In the genomic region with DNA sequence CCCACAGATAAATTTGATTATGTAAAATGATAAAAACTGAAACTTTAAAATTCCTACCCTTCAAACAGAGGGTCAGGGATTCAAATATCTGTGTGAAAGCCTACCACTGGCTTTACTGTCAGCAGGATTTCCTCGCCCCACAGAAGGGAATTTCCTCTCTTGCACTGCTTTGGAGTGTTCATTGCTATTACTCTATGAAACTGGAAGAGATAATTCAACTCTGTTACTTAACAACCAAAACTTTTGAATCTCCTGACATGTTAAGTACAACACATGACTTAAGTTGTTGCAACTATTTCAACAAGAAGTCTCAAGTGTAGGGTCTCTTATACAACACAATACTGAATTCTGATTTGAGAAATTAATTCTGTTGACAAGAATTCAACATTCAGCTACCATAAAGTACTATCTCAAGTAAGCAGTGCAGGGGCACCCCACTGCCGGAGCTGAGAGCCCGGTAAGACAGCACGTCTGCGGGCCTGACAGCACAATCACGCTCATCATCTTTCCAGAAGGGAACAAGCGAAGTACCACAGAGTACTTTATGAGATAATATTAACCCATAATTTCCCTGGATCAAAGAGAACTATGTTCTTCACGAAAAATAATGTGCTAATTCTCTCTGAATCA, we compare ENCODE assay signal across 16 cellular contexts. TPM values are rescaled to one million over a fixed set of nuclear protein-coding genes. Genes with fewer than 3 reads are reported as not detected.
DNase-seq lines count a peak whose midpoint lies in the region; ATAC-seq and TF ChIP-seq lines count a peak whose summit lies in the region.
"Had no signal": no experiment of that assay in that cellular context is flagged by ENCODE, and none has a peak within 500 bp of the region (broad histone marks: within the 10 kb centered on the region; RNA-seq: fewer than 3 reads in every experiment).

No MANE protein-coding gene starts in this region.

- peak; percentile 18 for DNase-seq in activated naive CD4-positive, alpha-beta T cell treated with anti-CD3 and anti-CD28 coated beads for 36 hours
- DNase-seq in activated naive CD4-positive, alpha-beta T cell (lab: John Stamatoyannopoulos, UW) = no peak
- DNase-seq in activated B cell treated with CpG ODN at 0.5 μM for 24 hours (no peak), fibroblast of the aortic adventitia (ENCODE audit: low read depth) (peak; percentile 49), substantia nigra (lab: John Stamatoyannopoulos, UW) (no peak), Ammon's horn (ENCODE audit: low spot score) (no peak), putamen (ENCODE audit: low spot score) (no peak), OCI-M2 (lab: John Stamatoyannopoulos, UW; ENCODE audit: unreplicated experiment) (no peak)
- DNase-seq: anterior cingulate cortex, MM.1S, NCI-H2171 had no signal

- peak overlapping the region; percentile 4 for H3K27ac ChIP-seq in substantia nigra (ENCODE audit: low read depth, low read length, poor library complexity, severe bottlenecking)
- H3K27ac ChIP-seq: epithelial cell of prostate, HL-60, right atrium auricular region had no signal

- CTCF ChIA-PET in activated naive CD4-positive, alpha-beta T cell treated with anti-CD3 and anti-CD28 coated beads for 36 hours (lab: Charles Lee) = no interaction called here
- CTCF ChIA-PET in activated B cell treated with CpG ODN at 0.5 μM for 24 hours (lab: Charles Lee) = no interaction called here

- no peaks in the 10 kb centered on the region for H3K27me3 Mint-ChIP-seq in activated naive CD4-positive, alpha-beta T cell treated with anti-CD3 and anti-CD28 coated beads for 36 hours (ENCODE audit: low read depth)
- H3K27me3 Mint-ChIP-seq in activated B cell treated with CpG ODN at 0.5 μM for 24 hours = no peaks in the 10 kb centered on the region

- POLR2A ChIA-PET in activated B cell treated with CpG ODN at 0.5 μM for 24 hours (lab: Charles Lee) = no interaction called here

- intact Hi-C loops in activated naive CD4-positive, alpha-beta T cell treated with anti-CD3 and anti-CD28 coated beads for 36 hours (cut with micrococcal nuclease) = no loop called here
- intact Hi-C loops in activated B cell treated with CpG ODN at 0.5 μM for 24 hours (cut with micrococcal nuclease) = no loop called here

- H3K9me3 Mint-ChIP-seq in activated naive CD4-positive, alpha-beta T cell treated with anti-CD3 and anti-CD28 coated beads for 36 hours = no peaks in the 10 kb centered on the region
- no peaks in the 10 kb centered on the region for H3K9me3 Mint-ChIP-seq in activated B cell treated with CpG ODN at 0.5 μM for 24 hours
- H3K9me3 Mint-ChIP-seq: T-helper 1 cell treated with Interleukin-12 subunit alpha and Interleukin-12 subunit beta and Interleukin-4 antibody, amounts not matched to agents 30 μg/mL and 1 μg/mL, for 36 hours had no signal

- H3K27ac Mint-ChIP-seq in activated naive CD4-positive, alpha-beta T cell treated with anti-CD3 and anti-CD28 coated beads for 36 hours = peak overlapping the region; percentile 46
- peak overlapping the region; percentile 14 for H3K27ac Mint-ChIP-seq in activated B cell treated with CpG ODN at 0.5 μM for 24 hours
- H3K27ac Mint-ChIP-seq: T-helper 1 cell treated with Interleukin-12 subunit alpha and Interleukin-12 subunit beta and Interleukin-4 antibody, amounts not matched to agents 30 μg/mL and 1 μg/mL, for 36 hours had no signal

- H3K4me1 Mint-ChIP-seq in activated naive CD4-positive, alpha-beta T cell treated with anti-CD3 and anti-CD28 coated beads for 36 hours (ENCODE audit: low read depth) = peaks cover 47% of the 10 kb centered on the region
- peaks cover 38% of the 10 kb centered on the region for H3K4me1 Mint-ChIP-seq in activated B cell treated with CpG ODN at 0.5 μM for 24 hours

- TF ChIP-seq CTCF in activated B cell treated with CpG ODN at 0.5 μM for 24 hours (IDR thresholded peaks at IDR 0.05) = no peak
- no peak for TF ChIP-seq CTCF in fibroblast of the aortic adventitia (IDR thresholded peaks at IDR 0.05; ENCODE audit: insufficient read depth, low read length)

- peaks cover 34% of the 10 kb centered on the region for H3K36me3 Mint-ChIP-seq in activated naive CD4-positive, alpha-beta T cell treated with anti-CD3 and anti-CD28 coated beads for 36 hours (ENCODE audit: low read depth)
- H3K36me3 Mint-ChIP-seq in activated B cell treated with CpG ODN at 0.5 μM for 24 hours (ENCODE audit: low read depth) = peaks cover 57% of the 10 kb centered on the region

- ATAC-seq in activated B cell treated with CpG ODN at 0.5 μM for 24 hours (ENCODE audit: low read depth) = no peak
- ATAC-seq: Panc1 had no signal

- no peak overlapping the region for H3K4me3 ChIP-seq in fibroblast of the aortic adventitia (ENCODE audit: low read depth, low read length)
- H3K4me3 ChIP-seq: right atrium auricular region had no signal

- H3K4me3 Mint-ChIP-seq in activated naive CD4-positive, alpha-beta T cell treated with anti-CD3 and anti-CD28 coated beads for 36 hours = no peak overlapping the region
- H3K4me3 Mint-ChIP-seq in activated B cell treated with CpG ODN at 0.5 μM for 24 hours = no peak overlapping the region
- H3K4me3 Mint-ChIP-seq: T-helper 1 cell treated with Interleukin-12 subunit alpha and Interleukin-12 subunit beta and Interleukin-4 antibody, amounts not matched to agents 30 μg/mL and 1 μg/mL, for 36 hours had no signal

RNA-seq across cellular contexts. Expression of gene DICER1, which starts 22.9 kb away (rescaled TPM):
- total RNA-seq in activated naive CD4-positive, alpha-beta T cell treated with anti-CD3 and anti-CD28 coated beads for 36 hours = 10 to 100 TPM; 38.1 to 42.3 TPM
- 67.3 and 69.6 TPM in 2 replicates for total RNA-seq in activated B cell treated with CpG ODN at 0.5 μM for 24 hours
- 46.6 and 106 TPM in 2 replicates for total RNA-seq in fibroblast of the aortic adventitia (ENCODE audit: low replicate concordance)

Comparison
In these comparisons a context has a peak if more than half of its experiments do, and no peak if none do; other contexts are left out.
1. DNase-seq: peak in activated naive CD4-positive, alpha-beta T cell treated with anti-CD3 and anti-CD28 coated beads for 36 hours (single experiment) and fibroblast of the aortic adventitia (single experiment); none in activated naive CD4-positive, alpha-beta T cell (0 of 4), activated B cell treated with CpG ODN at 0.5 μM for 24 hours (single experiment), substantia nigra (0 of 49), Ammon's horn (single experiment), putamen (single experiment) and OCI-M2 (single experiment).